Comparison of ENCODE assay signal across 26 cellular contexts in genomic region chr15:76512971-76513370, GRCh38.
DNase-seq lines count a peak whose midpoint lies in the region; ATAC-seq, FAIRE-seq and TF ChIP-seq lines count a peak whose summit lies in the region.
"Had no signal": no experiment of that assay in that cellular context is flagged by ENCODE, and none has a peak within 500 bp of the region (broad histone marks: within the 10 kb centered on the region; RNA-seq: fewer than 3 reads in every experiment).

No MANE protein-coding gene starts in this region.

- no peak overlapping the region for H3K4me2 ChIP-seq in keratinocyte (ENCODE audit: control insufficient read depth, extremely low read depth, insufficient read depth, low read depth, low read length)
- H3K4me2 ChIP-seq: BLaER1 treated with 17β-estradiol and CSF1 and Interleukin-3, amounts not matched to agents 10 nM and 100 nM had no signal

- no peak for TF ChIP-seq CTCF in keratinocyte (optimal IDR thresholded peaks at IDR 0.05 in 1 of 3, IDR thresholded peaks at IDR 0.05 in 1 of 3, conservative IDR thresholded peaks at IDR 0.05 in 1 of 3; ENCODE audit: extremely low read depth in 1 of 3, insufficient read depth in 2 of 3, low read length in 3 of 3)
- no peak for TF ChIP-seq CTCF in left ventricle myocardium inferior (IDR thresholded peaks at IDR 0.05; ENCODE audit: borderline replicate concordance)

- no peaks in the 10 kb centered on the region for H3K27me3 ChIP-seq in keratinocyte (ENCODE audit: control insufficient read depth, extremely low read depth, insufficient read depth, low read length)
- no peaks in the 10 kb centered on the region for H3K27me3 ChIP-seq in left ventricle myocardium inferior (ENCODE audit: low read depth)
- no peaks in the 10 kb centered on the region for H3K27me3 ChIP-seq in SJCRH30
- H3K27me3 ChIP-seq: BLaER1 treated with 17β-estradiol and CSF1 and Interleukin-3, amounts not matched to agents 10 nM and 100 nM; esophagus muscularis mucosa; tibial nerve had no signal

- H3K9me1 ChIP-seq in keratinocyte (ENCODE audit: control insufficient read depth, extremely low read depth, insufficient read depth, low read length): no peaks in the 10 kb centered on the region

- no peaks in the 10 kb centered on the region for H3K36me3 ChIP-seq in keratinocyte (ENCODE audit: control insufficient read depth in 2 of 2, extremely low read depth in 1 of 2, insufficient read depth in 2 of 2, low read length in 2 of 2)
- no peaks in the 10 kb centered on the region for H3K36me3 ChIP-seq in left ventricle myocardium inferior
- no peaks in the 10 kb centered on the region for H3K36me3 ChIP-seq in SJCRH30
- H3K36me3 ChIP-seq: BLaER1 treated with 17β-estradiol and CSF1 and Interleukin-3, amounts not matched to agents 10 nM and 100 nM; esophagus muscularis mucosa; tibial nerve had no signal

- H4K20me1 ChIP-seq in keratinocyte (ENCODE audit: control insufficient read depth, extremely low read depth, insufficient read depth, low read length): no peaks in the 10 kb centered on the region
- H4K20me1 ChIP-seq: BLaER1 treated with 17β-estradiol and CSF1 and Interleukin-3, amounts not matched to agents 10 nM and 100 nM had no signal

- ATAC-seq in GM19452 (IDR thresholded peaks at IDR 0.05; ENCODE audit: unreplicated experiment): no peak
- ATAC-seq: activated CD4-positive, alpha-beta T cell treated with anti-CD3 and anti-CD28 coated beads for 36 hours; activated CD8-positive, alpha-beta T cell treated with anti-CD3 and anti-CD28 coated beads, Interleukin-2, amount 10 ng/mL, durations not matched to agents 7 days and 5 days; activated naive CD4-positive, alpha-beta T cell treated with anti-CD3 and anti-CD28 coated beads, Interleukin-2, amount 50 U/mL, for 72 hours; HepG2; naive thymus-derived CD8-positive, alpha-beta T cell had no signal

- no peaks in the 10 kb centered on the region for H3K79me2 ChIP-seq in keratinocyte (ENCODE audit: control insufficient read depth, insufficient read depth, low read length)

- H3K4me1 ChIP-seq in keratinocyte (ENCODE audit: control insufficient read depth, extremely low read depth, insufficient read depth, low read length) (peaks cover 3% of the 10 kb centered on the region), left ventricle myocardium inferior (peaks cover 3% of the 10 kb centered on the region), SJCRH30 (no peaks in the 10 kb centered on the region)
- H3K4me1 ChIP-seq: esophagus muscularis mucosa, tibial nerve had no signal

- H3K9me3 ChIP-seq in keratinocyte (ENCODE audit: control insufficient read depth, low read depth, low read length): no peaks in the 10 kb centered on the region
- H3K9me3 ChIP-seq in left ventricle myocardium inferior (replicated peaks): no peaks in the 10 kb centered on the region
- H3K9me3 ChIP-seq in SJCRH30 (replicated peaks): no peaks in the 10 kb centered on the region
- H3K9me3 ChIP-seq: BLaER1 treated with 17β-estradiol and CSF1 and Interleukin-3, amounts not matched to agents 10 nM and 100 nM; esophagus muscularis mucosa; tibial nerve had no signal

- peak; percentile 74 for FAIRE-seq in keratinocyte (lab: Jason Lieb, UNC)
- FAIRE-seq: HepG2, small intestine had no signal

- DNase-seq in EL: peak; percentile 28
- peak; percentile 9 for DNase-seq in M059J (ENCODE audit: low read depth)
- DNase-seq in amniotic epithelial cell (ENCODE audit: low read depth): peak; percentile 24
- DNase-seq in keratinocyte (ENCODE audit: low read depth, low spot score): no peak
- no peak for DNase-seq in left ventricle myocardium inferior
- no peak for DNase-seq in SJCRH30
- DNase-seq: activated CD4-positive, alpha-beta T cell treated with anti-CD3 and anti-CD28 coated beads for 36 hours; activated CD8-positive, alpha-beta T cell treated with anti-CD3 and anti-CD28 coated beads, Interleukin-2, amount 10 ng/mL, durations not matched to agents 7 days and 5 days; activated T-cell treated with anti-CD3 and anti-CD28 coated beads for 4 hours; aorta; central memory CD4-positive, alpha-beta T cell; DMS79 treated with DMSO at 0.1 percent for 48 hours; endodermal cell; islet precursor cell; naive thymus-derived CD8-positive, alpha-beta T cell; NCI-H1048; NCI-H1694; small intestine; stimulated activated CD4-positive, alpha-beta T cell treated with anti-CD3 and anti-CD28 coated beads, Interleukin-2, amount 100 ng/mL, for 24 hours had no signal

- H3K27ac ChIP-seq in keratinocyte (ENCODE audit: control insufficient read depth, insufficient read depth, low read length) (no peak overlapping the region), left ventricle myocardium inferior (replicated peaks) (no peak overlapping the region), SJCRH30 (no peak overlapping the region)
- H3K27ac ChIP-seq: BLaER1 treated with 17β-estradiol and CSF1 and Interleukin-3, amounts not matched to agents 10 nM and 100 nM; esophagus muscularis mucosa; SK-N-MC; tibial nerve had no signal

- intact Hi-C loops in left ventricle myocardium inferior (cut with micrococcal nuclease): no loop called here

- H3K9ac ChIP-seq in keratinocyte (ENCODE audit: control insufficient read depth, extremely low read depth, insufficient read depth, low read length): no peak overlapping the region
- H3K9ac ChIP-seq: BLaER1 treated with 17β-estradiol and CSF1 and Interleukin-3, amounts not matched to agents 10 nM and 100 nM had no signal

- dilution Hi-C loops in keratinocyte (cut with MboI; ENCODE audit: extremely low pct_ligation_motif_present, low sequenced_read_pairs): no loop called here

- H3K4me3 ChIP-seq in keratinocyte (ENCODE audit: control insufficient read depth in 2 of 3, extremely low read depth in 1 of 3, insufficient read depth in 2 of 3, low read depth in 1 of 3, low read length in 3 of 3) (no peak overlapping the region), left ventricle myocardium inferior (no peak overlapping the region), SJCRH30 (no peak overlapping the region)
- H3K4me3 ChIP-seq: BLaER1 treated with 17β-estradiol and CSF1 and Interleukin-3, amounts not matched to agents 10 nM and 100 nM; esophagus muscularis mucosa; SK-N-MC; tibial nerve had no signal

- H2AFZ ChIP-seq in keratinocyte (ENCODE audit: control insufficient read depth, low read length): no peak overlapping the region

Comparison
In these comparisons a context has a peak if more than half of its experiments do, and no peak if none do; other contexts are left out.
1. DNase-seq: peak in EL (single experiment), M059J (single experiment) and amniotic epithelial cell (single experiment); none in keratinocyte (single experiment), left ventricle myocardium inferior (single experiment) and SJCRH30 (0 of 2).